ENCODE assay signal across 1 cellular context in the genomic region with DNA sequence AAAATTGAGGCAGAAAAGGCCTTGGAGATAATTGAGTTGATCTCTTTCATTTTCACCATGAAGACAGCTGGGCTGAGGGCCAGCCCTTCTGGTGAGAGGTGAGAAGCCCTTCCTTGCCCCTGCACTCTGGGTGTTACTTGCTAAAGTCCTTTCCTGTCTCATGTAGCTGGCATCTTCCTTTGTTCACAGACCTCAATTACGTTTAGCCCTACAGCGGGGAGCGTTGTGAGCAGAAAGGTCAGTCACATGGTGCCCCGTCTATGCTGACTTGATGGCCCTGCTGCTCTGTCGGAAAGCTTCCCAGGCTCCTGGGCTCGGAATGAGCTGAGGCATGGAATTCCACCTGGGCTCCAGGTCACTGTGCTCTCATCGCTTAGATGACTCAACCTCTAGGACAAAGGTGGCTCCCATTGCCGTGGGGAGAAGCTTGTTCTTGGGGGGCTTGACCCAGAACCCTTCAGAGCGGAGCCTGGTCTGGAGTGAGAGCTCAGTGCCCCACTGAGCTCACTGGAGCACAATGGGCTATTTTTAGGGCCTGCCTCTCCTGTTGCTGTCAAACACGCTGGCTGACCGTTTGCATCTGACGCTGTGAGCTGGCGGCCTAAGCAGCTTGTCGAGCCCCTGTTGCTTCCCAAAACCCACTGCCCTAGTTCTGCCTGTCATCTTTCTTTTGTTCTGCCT.
TF ChIP-seq lines count a peak whose summit lies in the region.

No MANE protein-coding gene starts in this region.

TF ChIP-seq in H1, 55 proteins besides CTCF, POLR2A, EP300 and RAD21:
- TF ChIP-seq RBBP5 (IDR thresholded peaks at IDR 0.05; ENCODE audit: borderline replicate concordance, low read depth, low read length) (no peak), EZH2 (IDR thresholded peaks at IDR 0.05; ENCODE audit: low read depth, low read length, severe bottlenecking) (no peak), SP1 (IDR thresholded peaks at IDR 0.05; ENCODE audit: low read depth, low read length) (no peak), KDM5A (IDR thresholded peaks at IDR 0.05; ENCODE audit: low read length) (no peak), TBP (IDR thresholded peaks at IDR 0.05; ENCODE audit: low read depth, low read length) (no peak), MAFK (IDR thresholded peaks at IDR 0.05; ENCODE audit: low read depth, low read length) (no peak), FOSL1 (IDR thresholded peaks at IDR 0.05; ENCODE audit: insufficient read depth, low read depth, low read length) (no peak), RNF2 (IDR thresholded peaks at IDR 0.05; ENCODE audit: borderline replicate concordance, low read depth, low read length, missing control alignments, poor library complexity, severe bottlenecking) (no peak), BACH1 (IDR thresholded peaks at IDR 0.05; ENCODE audit: low read length) (no peak), NRF1 (IDR thresholded peaks at IDR 0.05; ENCODE audit: low read depth, low read length) (no peak), SUZ12 (IDR thresholded peaks at IDR 0.05; ENCODE audit: low read length) (no peak), GTF2F1 (IDR thresholded peaks at IDR 0.05; ENCODE audit: borderline replicate concordance, low read depth, low read length) (no peak), CBX5 (IDR thresholded peaks at IDR 0.05; ENCODE audit: low read depth, low read length) (no peak), SIN3A (conservative IDR thresholded peaks at IDR 0.05 in 1 of 2, IDR thresholded peaks at IDR 0.05 in 1 of 2; ENCODE audit: low read depth in 1 of 2, low read length in 2 of 2) (no peak), KDM4A (IDR thresholded peaks at IDR 0.05; ENCODE audit: low read depth, low read length, severe bottlenecking) (no peak), JUND (IDR thresholded peaks at IDR 0.05; ENCODE audit: low read length) (no peak), CHD1 (IDR thresholded peaks at IDR 0.05; ENCODE audit: low read depth, low read length) (no peak)
